In the genomic region with DNA sequence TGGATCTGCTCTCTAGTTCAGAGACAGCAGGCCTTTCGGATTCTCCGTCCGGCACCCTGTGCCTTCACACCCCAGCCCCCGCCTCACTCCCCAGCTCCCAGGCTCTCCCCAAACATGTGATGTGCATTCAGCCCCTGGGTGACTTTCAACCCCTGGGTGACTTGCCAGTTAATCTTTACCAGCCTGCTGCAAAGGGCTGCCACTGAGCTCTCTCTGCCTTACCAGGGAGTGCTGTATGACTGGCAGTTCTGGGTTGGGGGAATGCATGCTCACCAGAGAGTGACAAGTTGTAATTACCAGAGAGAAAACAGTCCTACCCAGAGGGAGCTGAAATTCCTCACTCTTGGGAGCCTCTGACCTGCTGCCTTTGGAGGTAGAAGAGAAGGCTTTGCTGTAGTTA, we compare ENCODE assay signal across 21 cellular contexts. TPM values are rescaled to one million over a fixed set of nuclear protein-coding genes. Genes with fewer than 3 reads are reported as not detected.
DNase-seq lines count a peak whose midpoint lies in the region; ATAC-seq, FAIRE-seq and TF ChIP-seq lines count a peak whose summit lies in the region.
"Had no signal": no experiment of that assay in that cellular context is flagged by ENCODE, and none has a peak within 500 bp of the region (broad histone marks: within the 10 kb centered on the region; RNA-seq: fewer than 3 reads in every experiment).

No MANE protein-coding gene starts in this region.

- DNase-seq in M059J (ENCODE audit: low read depth): peak; percentile 23
- no peak for DNase-seq in GM12878 (ENCODE audit: low read depth, low spot score)
- DNase-seq in mesenchymal stem cell: no peak
- DNase-seq in thoracic aorta (ENCODE audit: low spot score): no peak
- DNase-seq in COR-L47 (lab: John Stamatoyannopoulos, UW): no peak
- DNase-seq in DMS114 treated with DMSO at 0.1 percent for 48 hours (lab: John Stamatoyannopoulos, UW; ENCODE audit: unreplicated experiment): no peak
- DNase-seq in stimulated activated naive CD8-positive, alpha-beta T cell treated with anti-CD3 and anti-CD28 coated beads, Interleukin-15, Interleukin-2, amounts not matched to agents 100 U/mL and 50 U/mL, for 24 hours: no peak
- DNase-seq: activated CD4-positive, alpha-beta T cell treated with anti-CD3 and anti-CD28 coated beads for 48 hours; activated naive CD8-positive, alpha-beta T cell treated with anti-CD3 and anti-CD28 coated beads, Interleukin-2, amount 10 ng/mL, durations not matched to agents 7 days and 5 days; endodermal cell; head of caudate nucleus; NCI-H510A; NK-92 treated with Interleukin-12 subunit alpha and Interleukin-12 subunit beta, amount 100 ng/mL, for 24 hours; posterior cingulate gyrus; RPMI8226; stimulated activated CD4-positive, alpha-beta T cell treated with anti-CD3 and anti-CD28 coated beads, Interleukin-1b, Interleukin-23, amount 100 ng/mL, for 48 hours; stimulated activated naive CD4-positive, alpha-beta T cell treated with Interleukin-2 at 50 U/mL for 16 hours had no signal

- H3K4ac ChIP-seq in mesenchymal stem cell (ENCODE audit: low read depth in 1 of 2, low read length in 2 of 2): no peak overlapping the region

- BruUV-seq in GM12878 (replicated peaks; lab: Mats Ljungman, UMichigan): no TSS peak

- no peak overlapping the region for H2AFZ ChIP-seq in GM12878 (ENCODE audit: control insufficient read depth, low read depth, low read length)
- no peak overlapping the region for H2AFZ ChIP-seq in mesenchymal stem cell (ENCODE audit: low read depth, low read length)

- H2BK15ac ChIP-seq in mesenchymal stem cell (ENCODE audit: low read depth, poor library complexity, severe bottlenecking): no peak overlapping the region

- TF ChIP-seq CTCF in GM12878 (IDR thresholded peaks at IDR 0.05 in 2 of 3, conservative IDR thresholded peaks at IDR 0.05 in 1 of 3; ENCODE audit: control insufficient read depth in 2 of 3, extremely low read depth in 1 of 3, insufficient read depth in 1 of 3, low read depth in 3 of 3, low read length in 3 of 3): no peak
- no peak for TF ChIP-seq CTCF in thoracic aorta (IDR thresholded peaks at IDR 0.05)

- H3K18ac ChIP-seq in mesenchymal stem cell (ENCODE audit: low read depth in 1 of 2, low read length in 2 of 2): no peak overlapping the region

- in situ Hi-C loops in GM12878 (cut with MboI): loop anchor here (10.0 kb wide), 1 partner anchor 467 kb away; no protein-coding TSS in a partner anchor

- RAD21 ChIA-PET in GM12878 (lab: Charles Lee; ENCODE audit: unreplicated experiment): no interaction called here

- no peaks in the 10 kb centered on the region for H3K36me3 ChIP-seq in GM12878 (ENCODE audit: control insufficient read depth in 2 of 2, insufficient read depth in 2 of 2, low read length in 1 of 2)
- no peaks in the 10 kb centered on the region for H3K36me3 ChIP-seq in mesenchymal stem cell (ENCODE audit: control insufficient read depth in 1 of 2, insufficient read depth in 2 of 2, low read depth in 1 of 2, low read length in 2 of 2)
- H3K36me3 ChIP-seq in thoracic aorta: no peaks in the 10 kb centered on the region
- H3K36me3 ChIP-seq: upper lobe of left lung had no signal

- no peaks in the 10 kb centered on the region for H3K79me1 ChIP-seq in mesenchymal stem cell (replicated peaks; ENCODE audit: low read length, poor library complexity, severe bottlenecking)

- H3K4me3 ChIP-seq in GM12878 (no peak overlapping the region), mesenchymal stem cell (ENCODE audit: insufficient read depth in 1 of 2, low read depth in 1 of 2, low read length in 2 of 2) (no peak overlapping the region), thoracic aorta (no peak overlapping the region)
- H3K4me3 ChIP-seq: coronary artery, upper lobe of left lung had no signal

- no peaks in the 10 kb centered on the region for H3K79me2 ChIP-seq in GM12878 (ENCODE audit: control insufficient read depth, insufficient read depth, low read length)

- no peak for TF ChIP-seq EP300 in GM12878 (IDR thresholded peaks at IDR 0.05; ENCODE audit: borderline replicate concordance in 1 of 2, control insufficient read depth in 1 of 2, low read depth in 2 of 2, low read length in 2 of 2)

- FAIRE-seq in GM12878 (lab: Jason Lieb, UNC): no peak

- H3K4me2 ChIP-seq in GM12878 (ENCODE audit: control insufficient read depth, insufficient read depth): no peak overlapping the region
- H3K4me2 ChIP-seq in mesenchymal stem cell (ENCODE audit: low read length, poor library complexity, severe bottlenecking): peak overlapping the region; percentile 17

- 74% methylated on average over 4 of the region's 4 CpGs for WGBS in GM12878 (ENCODE audit: insufficient coverage, insufficient replicate concordance, low lambda C conversion rate, missing lambda C conversion rate)
- 97% methylated on average over 4 of the region's 4 CpGs for WGBS in mesenchymal stem cell

- no peak overlapping the region for H2BK5ac ChIP-seq in mesenchymal stem cell (ENCODE audit: low read depth, low read length, poor library complexity, severe bottlenecking)

- TF ChIP-seq RAD21 in GM12878 (IDR thresholded peaks at IDR 0.05; ENCODE audit: insufficient read depth, low read depth, low read length): no peak

- intact Hi-C loops in GM12878 (cut with micrococcal nuclease; ENCODE audit: unreplicated experiment): loop anchor here (10.0 kb wide), 1 partner anchor 577 kb away; the partner anchor contains the start of gene IL12B

- H2AK5ac ChIP-seq in mesenchymal stem cell (ENCODE audit: low read length, severe bottlenecking): peak overlapping the region; percentile 5

- H3K4me1 ChIP-seq in GM12878 (ENCODE audit: control insufficient read depth, insufficient read depth, low read length) (no peaks in the 10 kb centered on the region), mesenchymal stem cell (ENCODE audit: control insufficient read depth, insufficient read depth, low read depth, low read length) (peaks cover 28% of the 10 kb centered on the region), thoracic aorta (ENCODE audit: control insufficient read depth in 1 of 2, low read depth in 2 of 2) (peaks cover 32 to 81% of the 10 kb centered on the region in 2 donors)

- POLR2A ChIA-PET in GM12878 (lab: Charles Lee): no interaction called here

- ATAC-seq in GM12878 (0 out of 3 replicates have a peak, but pooled peaks have one; percentile 15), thoracic aorta (ENCODE audit: insufficient number of reproducible peaks, low FRiP score, low read depth) (no peak)
- no peak for ATAC-seq in stimulated activated naive CD8-positive, alpha-beta T cell treated with anti-CD3 and anti-CD28 coated beads, Interleukin-15, Interleukin-2, amounts not matched to agents 100 U/mL and 50 U/mL, for 24 hours
- ATAC-seq: HCT116; natural killer cell treated with Interleukin-12 subunit alpha and Interleukin-12 subunit beta and Interleukin-15 and Interleukin-18, amount 100 ng/mL, for 72 hours had no signal

- peaks cover 2 to 10% of the 10 kb centered on the region in 2 experiments for H3K27me3 ChIP-seq in GM12878 (replicated peaks in 1 of 2; ENCODE audit: control insufficient read depth in 2 of 2, insufficient read depth in 2 of 2, low read length in 1 of 2)
- peaks cover 0 to 77% of the 10 kb centered on the region in 2 experiments for H3K27me3 ChIP-seq in mesenchymal stem cell (ENCODE audit: control insufficient read depth in 1 of 2, insufficient read depth in 1 of 2, low read length in 2 of 2)
- no peaks in the 10 kb centered on the region for H3K27me3 ChIP-seq in thoracic aorta (replicated peaks; ENCODE audit: insufficient read depth)

- H3K23ac ChIP-seq in mesenchymal stem cell (ENCODE audit: low read length in 2 of 2): no peak overlapping the region

- H3K9ac ChIP-seq in GM12878 (ENCODE audit: control insufficient read depth, insufficient read depth, low read length): no peak overlapping the region
- no peak overlapping the region for H3K9ac ChIP-seq in mesenchymal stem cell (ENCODE audit: low read length)

- no peak overlapping the region for H2BK120ac ChIP-seq in mesenchymal stem cell (ENCODE audit: low read depth, low read length)

- H4K20me1 ChIP-seq in GM12878 (ENCODE audit: control insufficient read depth, insufficient read depth): no peaks in the 10 kb centered on the region

- TF ChIP-seq POLR2A in GM12878 (IDR thresholded peaks at IDR 0.05; ENCODE audit: low read depth, low read length): no peak

- H3K9me3 ChIP-seq in GM12878 (replicated peaks; ENCODE audit: control insufficient read depth, insufficient read depth, low read length) (no peaks in the 10 kb centered on the region), mesenchymal stem cell (ENCODE audit: control insufficient read depth, low read length) (no peaks in the 10 kb centered on the region), thoracic aorta (no peaks in the 10 kb centered on the region)
- H3K9me3 ChIP-seq: upper lobe of left lung had no signal

- H2BK12ac ChIP-seq in mesenchymal stem cell (ENCODE audit: low read length in 2 of 2): peak overlapping the region in 1 of 2 experiments; percentile 49

- SMC1A ChIA-PET in GM12878 (lab: Charles Lee; ENCODE audit: uncharacterized antibody, unreplicated experiment): no interaction called here

- H3K14ac ChIP-seq in mesenchymal stem cell (ENCODE audit: low read length in 2 of 2): peak overlapping the region in 1 of 2 experiments; percentile 4

- H4K8ac ChIP-seq in mesenchymal stem cell (ENCODE audit: low read length): no peak overlapping the region

- CTCF ChIA-PET in GM12878 (lab: Yijun Ruan, JAX): no interaction called here

- no peak overlapping the region for H4K91ac ChIP-seq in mesenchymal stem cell (ENCODE audit: low read length)

- no peak overlapping the region for H3K27ac ChIP-seq in GM12878 (ENCODE audit: control insufficient read depth, insufficient read depth)
- peak overlapping the region; percentile 65 for H3K27ac ChIP-seq in mesenchymal stem cell (ENCODE audit: low read length, poor library complexity, severe bottlenecking)
- H3K27ac ChIP-seq in thoracic aorta: peak overlapping the region; percentile 89 to 93

RNA-seq across cellular contexts. Expression of gene ADRA1B, which starts 4.9 kb away (rescaled TPM):
- 1.4 and 1.8 TPM in 2 replicates for total RNA-seq in M059J (2014; rRNA removed; shearing (Covaris generic))
- total RNA-seq in GM12878 (2013; cell fraction: nucleolus; rRNA removed): not detected in 2 replicates
- not detected in 2 replicates for total RNA-seq in GM12878 (2014; rRNA removed)
- not detected in 2 replicates for total RNA-seq in GM12878 (2014; rRNA removed; fragmentation: Illumina TruSeq; extraction: Trizol)
- not detected in 2 replicates for total RNA-seq in GM12878 (2021)
- not detected for polyA plus RNA-seq in GM12878 (2011; ENCODE audit: low read depth)
- 0.04 TPM in 1 of 2 replicates, not detected in the other for polyA plus RNA-seq in GM12878 (2011; rRNA removed)
- 0.03 TPM in 1 of 2 replicates, not detected in the other for polyA plus RNA-seq in GM12878 (2011; cell fraction: cytosol; rRNA removed)
- not detected in 2 replicates for polyA plus RNA-seq in GM12878 (2011; cell fraction: nucleus; rRNA removed)
- polyA plus RNA-seq in GM12878 (2012): not detected in 2 replicates
- polyA plus RNA-seq in GM12878 (2014; fragmentation: Illumina TruSeq; extraction: Trizol): not detected in 2 replicates
- polyA plus RNA-seq in GM12878 (2014; fragmentation: Nextera tagmentation; extraction: Ambion mirVana): not detected
- not detected in 2 replicates for polyA plus RNA-seq in GM12878 (2014; rRNA removed)
- not detected for polyA plus RNA-seq in GM12878 (2016; fragmentation: Nextera tagmentation; extraction: Ambion mirVana)
- not detected in 2 replicates for polyA minus RNA-seq in GM12878 (2011; rRNA and poly(A)+ RNA removed)
- not detected in 2 replicates for polyA minus RNA-seq in GM12878 (2011; cell fraction: cytosol; rRNA and poly(A)+ RNA removed)
- not detected in 2 replicates for polyA minus RNA-seq in GM12878 (2011; cell fraction: nucleus; rRNA and poly(A)+ RNA removed)
- 0.80 TPM for polyA plus RNA-seq in mesenchymal stem cell (2013, experiment 1 of 2)
- polyA plus RNA-seq in mesenchymal stem cell (2013, experiment 2 of 2): 0.70 TPM
- 10 to 100 TPM; 14.8 to 53.3 TPM for total RNA-seq in thoracic aorta
- total RNA-seq: activated naive CD8-positive, alpha-beta T cell treated with anti-CD3 and anti-CD28 coated beads, Interleukin-2, amount 10 ng/mL, durations not matched to agents 7 days and 5 days; natural killer cell treated with Interleukin-12 subunit alpha and Interleukin-12 subunit beta and Interleukin-15 and Interleukin-18, amount 100 ng/mL, for 72 hours had no signal
